In the genomic region with DNA sequence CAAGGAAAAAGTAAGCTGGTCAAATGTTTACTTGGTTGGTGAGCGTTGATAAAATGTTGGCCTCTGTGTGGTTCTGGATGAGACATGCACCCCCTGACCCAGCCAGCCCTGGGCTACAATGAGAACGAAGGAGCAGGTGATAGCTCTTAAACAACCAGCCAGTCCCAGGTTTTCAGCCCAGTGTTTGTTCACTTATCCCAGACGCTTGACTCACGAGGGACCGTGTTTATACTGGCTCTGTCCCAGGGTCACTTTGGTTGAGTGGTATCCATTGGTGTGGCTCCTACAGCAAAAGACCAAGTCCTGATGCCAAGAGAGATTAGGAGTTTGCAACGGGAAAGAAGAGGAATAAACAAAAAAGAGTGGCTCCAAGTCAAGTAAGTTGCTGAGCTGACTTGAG, we compare ENCODE assay signal across 15 cellular contexts.
A peak's percentile ranks its signal among the peaks of the same experiment; 100 is the strongest.
DNase-seq lines count a peak whose midpoint lies in the region; ATAC-seq and TF ChIP-seq lines count a peak whose summit lies in the region.
"Had no signal": no experiment of that assay in that cellular context is flagged by ENCODE, and none has a peak within 500 bp of the region (broad histone marks: within the 10 kb centered on the region; RNA-seq: fewer than 3 reads in every experiment).

No MANE protein-coding gene starts in this region.

- CTCF ChIA-PET in CD4-positive, alpha-beta T cell (lab: Charles Lee): no interaction called here

- TF ChIP-seq CTCF in right atrium auricular region (IDR thresholded peaks at IDR 0.05): no peak
- no peak for TF ChIP-seq CTCF in left ventricle myocardium inferior (IDR thresholded peaks at IDR 0.05; ENCODE audit: borderline replicate concordance)
- no peak for TF ChIP-seq CTCF in CD4-positive, alpha-beta T cell (IDR thresholded peaks at IDR 0.05)

- H3K36me3 ChIP-seq in right atrium auricular region: no peaks in the 10 kb centered on the region
- H3K36me3 ChIP-seq in left ventricle myocardium inferior: no peaks in the 10 kb centered on the region

- no peaks in the 10 kb centered on the region for H3K4me1 Mint-ChIP-seq in CD4-positive, alpha-beta T cell (ENCODE audit: low read depth)

- no peaks in the 10 kb centered on the region for H3K27me3 Mint-ChIP-seq in CD4-positive, alpha-beta T cell

- intact Hi-C loops in left ventricle myocardium inferior (cut with micrococcal nuclease): no loop called here
- intact Hi-C loops in CD4-positive, alpha-beta T cell (cut with DNase I, micrococcal nuclease): no loop called here

- no peaks in the 10 kb centered on the region for H3K36me3 Mint-ChIP-seq in CD4-positive, alpha-beta T cell (ENCODE audit: low read depth)

- H3K4me3 Mint-ChIP-seq in CD4-positive, alpha-beta T cell: no peak overlapping the region
- H3K4me3 Mint-ChIP-seq: activated naive CD8-positive, alpha-beta T cell treated with anti-CD3 and anti-CD28 coated beads, Interleukin-2, amount 50 U/mL, for 24 hours had no signal

- H3K27me3 ChIP-seq in right atrium auricular region (no peaks in the 10 kb centered on the region), left ventricle myocardium inferior (ENCODE audit: low read depth) (no peaks in the 10 kb centered on the region)
- H3K27me3 ChIP-seq in CD4-positive, alpha-beta T cell (ENCODE audit: control insufficient read depth, insufficient read depth, low read length): no peaks in the 10 kb centered on the region

- H3K27ac ChIP-seq in right atrium auricular region: peak overlapping the region; percentile 26 to 59
- H3K27ac ChIP-seq in left ventricle myocardium inferior (replicated peaks): no peak overlapping the region
- no peak overlapping the region for H3K27ac ChIP-seq in CD4-positive, alpha-beta T cell (ENCODE audit: low read depth, low read length)

- ATAC-seq in CD4-positive, alpha-beta T cell (ENCODE audit: poor library complexity): no peak
- ATAC-seq: activated naive CD8-positive, alpha-beta T cell treated with anti-CD3 and anti-CD28 coated beads, Interleukin-2, amount 50 U/mL, for 24 hours; K562 had no signal

- H3K9me3 Mint-ChIP-seq in CD4-positive, alpha-beta T cell: no peaks in the 10 kb centered on the region
- H3K9me3 Mint-ChIP-seq: activated naive CD8-positive, alpha-beta T cell treated with anti-CD3 and anti-CD28 coated beads, Interleukin-2, amount 50 U/mL, for 24 hours had no signal

- no peak overlapping the region for H3K4me3 ChIP-seq in right atrium auricular region
- no peak overlapping the region for H3K4me3 ChIP-seq in left ventricle myocardium inferior
- H3K4me3 ChIP-seq: K562 had no signal

- H3K4me1 ChIP-seq in right atrium auricular region: peaks cover 0 to 13% of the 10 kb centered on the region in 2 donors
- H3K4me1 ChIP-seq in left ventricle myocardium inferior: peaks cover 4% of the 10 kb centered on the region

- POLR2A ChIA-PET in CD4-positive, alpha-beta T cell (lab: Charles Lee): no interaction called here

- DNase-seq in right atrium auricular region (ENCODE audit: low spot score): peak; percentile 87
- no peak for DNase-seq in left ventricle myocardium inferior
- DNase-seq in amniotic epithelial cell (ENCODE audit: low read depth): peak; percentile 54
- DNase-seq in kidney tubule cell (ENCODE audit: low spot score): peak; percentile 77
- DNase-seq in ureter (ENCODE audit: low spot score): peak; percentile 70
- no peak for DNase-seq in activated CD8-positive, alpha-beta memory T cell treated with anti-CD3 and anti-CD28 coated beads, Interleukin-2, amount 50 U/mL, for 4 hours
- no peak for DNase-seq in CD4-positive, alpha-beta T cell
- no peak for DNase-seq in NCI-H128 (lab: John Stamatoyannopoulos, UW; ENCODE audit: unreplicated experiment)
- DNase-seq: activated CD8-positive, alpha-beta memory T cell treated with anti-CD3 and anti-CD28 coated beads for 24 hours; activated naive CD8-positive, alpha-beta T cell treated with anti-CD3 and anti-CD28 coated beads, Interleukin-2, amount 50 U/mL, for 24 hours; GF-D8; NCI-H524 treated with DMSO at 0.1 percent for 48 hours; T-helper 1 cell had no signal

- no peaks in the 10 kb centered on the region for H3K9me3 ChIP-seq in right atrium auricular region
- no peaks in the 10 kb centered on the region for H3K9me3 ChIP-seq in left ventricle myocardium inferior (replicated peaks)
- no peaks in the 10 kb centered on the region for H3K9me3 ChIP-seq in CD4-positive, alpha-beta T cell (ENCODE audit: control insufficient read depth, low read length)

- no peak overlapping the region for H3K27ac Mint-ChIP-seq in CD4-positive, alpha-beta T cell
- H3K27ac Mint-ChIP-seq: activated naive CD8-positive, alpha-beta T cell treated with anti-CD3 and anti-CD28 coated beads, Interleukin-2, amount 50 U/mL, for 24 hours; progenitor cell of endocrine pancreas had no signal

Comparison
In these comparisons a context has a peak if more than half of its experiments do, and no peak if none do; other contexts are left out.
1. DNase-seq: peak in right atrium auricular region (single experiment), amniotic epithelial cell (single experiment), kidney tubule cell (single experiment) and ureter (single experiment); none in left ventricle myocardium inferior (single experiment), activated CD8-positive, alpha-beta memory T cell treated with anti-CD3 and anti-CD28 coated beads, Interleukin-2, amount 50 U/mL, for 4 hours (single experiment), CD4-positive, alpha-beta T cell (0 of 10) and NCI-H128 (single experiment).
2. H3K27ac ChIP-seq: peak in right atrium auricular region (2 of 2); none in left ventricle myocardium inferior (single experiment) and CD4-positive, alpha-beta T cell (single experiment).